ENCODE assay signal across 8 cellular contexts in the genomic region with DNA sequence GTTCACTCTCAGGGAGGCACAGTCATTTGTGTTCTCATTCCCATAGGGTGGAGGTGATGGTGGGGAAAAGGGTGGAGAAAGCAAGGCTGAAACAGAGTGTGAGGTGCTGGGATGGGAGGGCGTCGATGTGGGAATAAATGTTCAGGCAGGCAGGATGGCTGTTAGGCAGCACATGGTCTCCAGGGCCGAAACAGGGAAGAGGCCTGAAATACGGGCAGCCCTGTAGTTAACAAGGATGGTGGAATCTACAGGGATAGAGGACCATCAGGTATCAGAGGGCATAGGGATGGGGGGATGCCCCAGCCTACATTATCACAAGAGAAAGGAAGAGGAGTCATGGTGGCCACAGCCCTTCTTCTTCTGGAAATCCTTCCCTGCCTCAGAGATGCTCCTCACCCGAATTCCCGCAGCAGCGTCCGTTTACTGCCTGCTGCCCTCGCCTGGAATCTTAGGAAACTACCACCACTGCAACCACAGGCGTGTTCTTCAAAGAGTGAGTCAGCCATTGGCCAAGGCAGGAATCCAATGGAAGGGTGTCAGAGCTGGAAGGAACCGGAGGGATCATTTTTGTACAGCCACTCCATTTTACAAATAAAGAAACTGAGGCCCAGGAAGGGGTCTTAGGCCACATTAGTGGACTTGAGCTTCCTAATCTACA. TPM values are rescaled to one million over a fixed set of nuclear protein-coding genes. Genes with fewer than 3 reads are reported as not detected.
DNase-seq lines count a peak whose midpoint lies in the region; ATAC-seq and TF ChIP-seq lines count a peak whose summit lies in the region.

No MANE protein-coding gene starts in this region.

- peak; percentile 38 for TF ChIP-seq CTCF in glutamatergic neuron (IDR thresholded peaks at IDR 0.05; ENCODE audit: partially characterized antibody, unreplicated experiment)

- no peaks in the 10 kb centered on the region for H3K36me3 ChIP-seq in effector memory CD4-positive, alpha-beta T cell (ENCODE audit: control insufficient read depth, insufficient read depth, low read length)

- no peaks in the 10 kb centered on the region for H3K36me3 Mint-ChIP-seq in T-helper 17 cell (ENCODE audit: low read depth)
- no peaks in the 10 kb centered on the region for H3K36me3 Mint-ChIP-seq in glutamatergic neuron (ENCODE audit: unreplicated experiment)

- H3K9me3 Mint-ChIP-seq in glutamatergic neuron (ENCODE audit: unreplicated experiment) = no peaks in the 10 kb centered on the region

- H3K4me3 Mint-ChIP-seq in T-helper 17 cell (no peak overlapping the region), glutamatergic neuron (ENCODE audit: unreplicated experiment) (no peak overlapping the region)

- no peak overlapping the region for H3K27ac ChIP-seq in effector memory CD4-positive, alpha-beta T cell (ENCODE audit: insufficient read depth, low read length, poor library complexity, severe bottlenecking)

- ATAC-seq in T-helper 17 cell = no peak
- no peak for ATAC-seq in GM21390 (IDR thresholded peaks at IDR 0.05; ENCODE audit: unreplicated experiment)

- H3K27me3 Mint-ChIP-seq in T-helper 17 cell (peaks cover 13% of the 10 kb centered on the region), glutamatergic neuron (ENCODE audit: unreplicated experiment) (peaks cover 4% of the 10 kb centered on the region)

- H3K4me1 Mint-ChIP-seq in T-helper 17 cell (peaks cover 11% of the 10 kb centered on the region), glutamatergic neuron (ENCODE audit: low read depth, unreplicated experiment) (peaks cover 23% of the 10 kb centered on the region)

- H3K4me3 ChIP-seq in effector memory CD4-positive, alpha-beta T cell (ENCODE audit: insufficient read depth, low read depth, low read length, poor library complexity, severe bottlenecking) = no peak overlapping the region

- H3K27ac Mint-ChIP-seq in T-helper 17 cell = peak overlapping the region; percentile 9
- H3K27ac Mint-ChIP-seq in glutamatergic neuron (ENCODE audit: unreplicated experiment) = no peak overlapping the region

- H3K4me1 ChIP-seq in effector memory CD4-positive, alpha-beta T cell (ENCODE audit: control insufficient read depth, insufficient read depth, low read length, poor library complexity, severe bottlenecking) = peaks cover 3% of the 10 kb centered on the region

- DNase-seq in SIG-M5 treated with dmso at 0.1 percent for 504 hours (lab: John Stamatoyannopoulos, UW; ENCODE audit: unreplicated experiment) = peak; percentile 17
- DNase-seq in SIG-M5 (lab: John Stamatoyannopoulos, UW) = no peak
- no peak for DNase-seq in T-helper 17 cell
- DNase-seq in glutamatergic neuron = peak; percentile 69
- peak; percentile 86 for DNase-seq in posterior vena cava (ENCODE audit: low spot score)
- no peak for DNase-seq in effector memory CD4-positive, alpha-beta T cell
- DNase-seq in stimulated activated naive CD4-positive, alpha-beta T cell treated with Interleukin-2 at 50 U/mL for 16 hours (lab: John Stamatoyannopoulos, UW) = no peak

- H3K9me3 ChIP-seq in T-helper 17 cell (ENCODE audit: control insufficient read depth, low read length, poor library complexity, severe bottlenecking) = no peaks in the 10 kb centered on the region
- H3K9me3 ChIP-seq in effector memory CD4-positive, alpha-beta T cell (ENCODE audit: control insufficient read depth, low read length) = no peaks in the 10 kb centered on the region

- intact Hi-C loops in posterior vena cava (cut with DNase I) = loop anchor here in 1 of 2 donors (5.0 kb wide), 1 partner anchor 188 kb away; no protein-coding TSS in a partner anchor

- H3K27me3 ChIP-seq in effector memory CD4-positive, alpha-beta T cell (replicated peaks; ENCODE audit: control insufficient read depth, insufficient read depth, low read length, poor library complexity, severe bottlenecking) = no peaks in the 10 kb centered on the region

RNA-seq across cellular contexts. Expression of gene POMGNT2, which starts 49.7 kb away (rescaled TPM):
- total RNA-seq in T-helper 17 cell = 1 to 10 TPM; 3.2 to 5.9 TPM
- total RNA-seq in glutamatergic neuron (ENCODE audit: unreplicated experiment) = 31.1 TPM
- 10 to 100 TPM; 18.7 to 23.1 TPM for total RNA-seq in posterior vena cava

Comparison
In these comparisons a context has a peak if more than half of its experiments do, and no peak if none do; other contexts are left out.
1. DNase-seq: peak in SIG-M5 treated with dmso at 0.1 percent for 504 hours (single experiment), glutamatergic neuron (single experiment) and posterior vena cava (single experiment); none in SIG-M5 (single experiment), T-helper 17 cell (0 of 3), effector memory CD4-positive, alpha-beta T cell (0 of 3) and stimulated activated naive CD4-positive, alpha-beta T cell treated with Interleukin-2 at 50 U/mL for 16 hours (single experiment).